ENCODE assay signal across 9 cellular contexts in genomic region chr2:170361359-170361936, GRCh38.
DNase-seq lines count a peak whose midpoint lies in the region; ATAC-seq and TF ChIP-seq lines count a peak whose summit lies in the region.
"Had no signal": no experiment of that assay in that cellular context is flagged by ENCODE, and none has a peak within 500 bp of the region (broad histone marks: within the 10 kb centered on the region; RNA-seq: fewer than 3 reads in every experiment).

No MANE protein-coding gene starts in this region.

- TF ChIP-seq CTCF in nephron progenitor cell (IDR thresholded peaks at IDR 0.05), result peak; percentile 78
- TF ChIP-seq CTCF in type B pancreatic cell (conservative IDR thresholded peaks at IDR 0.05), result peak; percentile 83

- CTCF ChIA-PET in activated CD4-positive, alpha-beta memory T cell treated with anti-CD3 and anti-CD28 coated beads, Interleukin-2, amount 10 ng/mL, durations not matched to agents 7 days and 5 days (lab: Charles Lee), result interaction anchor here (0.6 to 5.3 kb wide), 22 partner anchors 8 to 511 kb away, joined by 3 to 32 read pairs (median 4); partner anchors contain the start of gene GAD1

- DNase-seq in COLO829 (ENCODE audit: low spot score) (peak; percentile 39), NCI-H446 treated with DMSO at 0.1 percent for 48 hours (lab: John Stamatoyannopoulos, UW) (peak; percentile 9), nephron progenitor cell (peak; percentile 69), type B pancreatic cell (ENCODE audit: extremely low spot score, unreplicated experiment) (no peak), sciatic nerve (ENCODE audit: low spot score) (no peak)
- DNase-seq in activated CD4-positive, alpha-beta memory T cell treated with anti-CD3 and anti-CD28 coated beads, Interleukin-2, amount 10 ng/mL, durations not matched to agents 7 days and 5 days, result peak; percentile 67
- DNase-seq: activated B cell treated with CpG ODN at 0.5 μM for 24 hours had no signal

- no peaks in the 10 kb centered on the region for H3K36me3 Mint-ChIP-seq in activated CD4-positive, alpha-beta memory T cell treated with anti-CD3 and anti-CD28 coated beads, Interleukin-2, amount 10 ng/mL, durations not matched to agents 7 days and 5 days (ENCODE audit: low read depth)
- H3K36me3 Mint-ChIP-seq in nephron progenitor cell (ENCODE audit: low read depth) (no peaks in the 10 kb centered on the region), type B pancreatic cell (no peaks in the 10 kb centered on the region)

- peaks cover 30% of the 10 kb centered on the region for H3K4me1 Mint-ChIP-seq in activated CD4-positive, alpha-beta memory T cell treated with anti-CD3 and anti-CD28 coated beads, Interleukin-2, amount 10 ng/mL, durations not matched to agents 7 days and 5 days
- peaks cover 43% of the 10 kb centered on the region for H3K4me1 Mint-ChIP-seq in nephron progenitor cell
- H3K4me1 Mint-ChIP-seq in type B pancreatic cell (ENCODE audit: unreplicated experiment), result peaks cover 8% of the 10 kb centered on the region
- H3K4me1 Mint-ChIP-seq: activated B cell treated with CpG ODN at 0.5 μM for 24 hours had no signal

- peak overlapping the region; percentile 17 for H3K4me3 Mint-ChIP-seq in activated CD4-positive, alpha-beta memory T cell treated with anti-CD3 and anti-CD28 coated beads, Interleukin-2, amount 10 ng/mL, durations not matched to agents 7 days and 5 days
- H3K4me3 Mint-ChIP-seq in nephron progenitor cell (no peak overlapping the region), type B pancreatic cell (no peak overlapping the region)
- H3K4me3 Mint-ChIP-seq: activated B cell treated with CpG ODN at 0.5 μM for 24 hours had no signal

- POLR2A ChIA-PET in activated CD4-positive, alpha-beta memory T cell treated with anti-CD3 and anti-CD28 coated beads, Interleukin-2, amount 10 ng/mL, durations not matched to agents 7 days and 5 days (lab: Charles Lee), result no interaction called here

- intact Hi-C loops in sciatic nerve (cut with DNase I), result no loop called here

- peak overlapping the region; percentile 18 for H3K27ac Mint-ChIP-seq in activated CD4-positive, alpha-beta memory T cell treated with anti-CD3 and anti-CD28 coated beads, Interleukin-2, amount 10 ng/mL, durations not matched to agents 7 days and 5 days
- no peak overlapping the region for H3K27ac Mint-ChIP-seq in nephron progenitor cell
- no peak overlapping the region for H3K27ac Mint-ChIP-seq in type B pancreatic cell
- H3K27ac Mint-ChIP-seq: activated B cell treated with CpG ODN at 0.5 μM for 24 hours had no signal

- H3K27me3 Mint-ChIP-seq in activated CD4-positive, alpha-beta memory T cell treated with anti-CD3 and anti-CD28 coated beads, Interleukin-2, amount 10 ng/mL, durations not matched to agents 7 days and 5 days, result peaks cover 6% of the 10 kb centered on the region
- H3K27me3 Mint-ChIP-seq in nephron progenitor cell (ENCODE audit: low read depth, poor library complexity), result no peaks in the 10 kb centered on the region
- peaks cover 61% of the 10 kb centered on the region for H3K27me3 Mint-ChIP-seq in type B pancreatic cell

- peak; percentile 57 for ATAC-seq in GM21367 (IDR thresholded peaks at IDR 0.05; ENCODE audit: unreplicated experiment)
- ATAC-seq in esophagus mucosa, result peak; percentile 71
- ATAC-seq in sciatic nerve, result no peak

- no peaks in the 10 kb centered on the region for H3K9me3 Mint-ChIP-seq in activated CD4-positive, alpha-beta memory T cell treated with anti-CD3 and anti-CD28 coated beads, Interleukin-2, amount 10 ng/mL, durations not matched to agents 7 days and 5 days
- H3K9me3 Mint-ChIP-seq in nephron progenitor cell (no peaks in the 10 kb centered on the region), type B pancreatic cell (no peaks in the 10 kb centered on the region)
- H3K9me3 Mint-ChIP-seq: activated B cell treated with CpG ODN at 0.5 μM for 24 hours had no signal

Comparison
In these comparisons a context has a peak if more than half of its experiments do, and no peak if none do; other contexts are left out.
1. DNase-seq: peak in COLO829 (single experiment), NCI-H446 treated with DMSO at 0.1 percent for 48 hours (single experiment), activated CD4-positive, alpha-beta memory T cell treated with anti-CD3 and anti-CD28 coated beads, Interleukin-2, amount 10 ng/mL, durations not matched to agents 7 days and 5 days (single experiment) and nephron progenitor cell (single experiment); none in type B pancreatic cell (single experiment) and sciatic nerve (single experiment).